20 cellular contexts compared by ENCODE assay signal in genomic region chr2:229616433-229616832, GRCh38.
DNase-seq lines count a peak whose midpoint lies in the region; ATAC-seq and TF ChIP-seq lines count a peak whose summit lies in the region.
"Had no signal": no experiment of that assay in that cellular context is flagged by ENCODE, and none has a peak within 500 bp of the region (broad histone marks: within the 10 kb centered on the region; RNA-seq: fewer than 3 reads in every experiment).

No MANE protein-coding gene starts in this region.

- no peak overlapping the region for H3K27ac ChIP-seq in mammary epithelial cell (ENCODE audit: insufficient read depth, low read depth, low read length)
- H3K27ac ChIP-seq: A549, GM23248 had no signal

- intact Hi-C loops in mammary epithelial cell (cut with micrococcal nuclease) = no loop called here

- no peaks in the 10 kb centered on the region for H3K9me3 ChIP-seq in mammary epithelial cell (replicated peaks; ENCODE audit: insufficient read depth, low read length)
- H3K9me3 ChIP-seq: A549 had no signal

- WGBS in mammary epithelial cell (ENCODE audit: low coverage, missing lambda C conversion rate) = 48% methylated on average over 3 of the region's 3 CpGs

- H3K4me2 ChIP-seq in mammary epithelial cell (ENCODE audit: insufficient read depth, low read depth, low read length) = no peak overlapping the region
- H3K4me2 ChIP-seq: A549 had no signal

- no peaks in the 10 kb centered on the region for H3K79me2 ChIP-seq in mammary epithelial cell (ENCODE audit: insufficient read depth, low read length)

- H3K4me3 ChIP-seq in mammary epithelial cell (replicated peaks in 1 of 3; ENCODE audit: insufficient read depth in 1 of 3, low read depth in 2 of 3, low read length in 3 of 3) = no peak overlapping the region
- H3K4me3 ChIP-seq: A549, GM23248 had no signal

- no peaks in the 10 kb centered on the region for H3K36me3 ChIP-seq in mammary epithelial cell (ENCODE audit: insufficient read depth, low read length)

- H3K9ac ChIP-seq in mammary epithelial cell (ENCODE audit: insufficient read depth, low read length) = no peak overlapping the region
- H3K9ac ChIP-seq: GM23248 had no signal

- H3K27me3 ChIP-seq in mammary epithelial cell (ENCODE audit: insufficient read depth, low read length) = no peaks in the 10 kb centered on the region

- dilution Hi-C loops in mammary epithelial cell (cut with HindIII; ENCODE audit: low sequenced_read_pairs) = no loop called here

- no peak overlapping the region for H2AFZ ChIP-seq in mammary epithelial cell (ENCODE audit: low read depth, low read length)
- H2AFZ ChIP-seq: GM23248 had no signal

- H4K20me1 ChIP-seq in mammary epithelial cell (ENCODE audit: insufficient read depth, low read length) = no peaks in the 10 kb centered on the region

- in situ Hi-C loops in mammary epithelial cell (cut with MboI; ENCODE audit: low sequenced_read_pairs in 2 of 2) = no loop called here

- DNase-seq in MV-4-11 (lab: John Stamatoyannopoulos, UW) (peak; percentile 5), midbrain (lab: John Stamatoyannopoulos, UW) (peak; percentile 12), superior temporal gyrus (ENCODE audit: extremely low spot score) (peak; percentile 66), mammary epithelial cell (no peak), NCI-H2171 treated with DMSO at 0.1 percent for 48 hours (lab: John Stamatoyannopoulos, UW) (no peak)
- DNase-seq: 8988T; ACHN; AML-193; C1 segment of cervical spinal cord; Calu3; CD4-positive, alpha-beta memory T cell; COR-L47; DMS53; DMS79 treated with DMSO at 0.1 percent for 48 hours; GF-D8; GM23248; H7; HCEC 1CT had no signal

- TF ChIP-seq CTCF in mammary epithelial cell (conservative IDR thresholded peaks at IDR 0.05 in 1 of 2, IDR thresholded peaks at IDR 0.05 in 1 of 2; ENCODE audit: extremely low read depth in 1 of 2, insufficient read depth in 1 of 2, low read depth in 1 of 2, low read length in 2 of 2) = no peak

- CTCF ChIA-PET in mammary epithelial cell (lab: Charles Lee; ENCODE audit: low non-redundant PET) = no interaction called here

- H3K4me1 ChIP-seq in mammary epithelial cell (ENCODE audit: insufficient read depth, low read length) = no peaks in the 10 kb centered on the region
- H3K4me1 ChIP-seq: A549 had no signal

- no peak for ATAC-seq in GM19455 (IDR thresholded peaks at IDR 0.05; ENCODE audit: unreplicated experiment)
- ATAC-seq: A549 had no signal

- BruUV-seq in mammary epithelial cell (replicated peaks; lab: Mats Ljungman, UMichigan) = no TSS peak

Comparison
In these comparisons a context has a peak if more than half of its experiments do, and no peak if none do; other contexts are left out.
1. DNase-seq: peak in MV-4-11 (single experiment), midbrain (single experiment) and superior temporal gyrus (single experiment); none in mammary epithelial cell (single experiment) and NCI-H2171 treated with DMSO at 0.1 percent for 48 hours (single experiment).